Comparison of ENCODE assay signal across 8 cellular contexts in the genomic region with DNA sequence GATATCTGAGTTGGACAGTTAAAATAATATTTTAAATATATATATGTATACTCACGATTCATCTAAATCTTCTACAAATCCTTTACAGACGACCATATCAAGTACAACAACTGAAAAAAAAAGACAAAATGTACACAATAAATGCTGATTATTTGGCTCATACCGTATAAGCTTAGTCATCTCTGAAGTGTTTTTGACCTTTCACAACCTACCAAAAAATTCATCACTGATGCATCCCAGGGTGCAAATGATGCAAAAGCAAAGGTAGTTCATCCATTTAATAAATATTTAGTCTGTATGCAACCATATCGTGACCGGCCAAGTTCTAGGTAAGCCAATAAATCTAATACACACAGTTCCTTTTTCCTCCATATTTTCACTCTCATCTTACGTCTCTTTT. TPM values are rescaled to one million over a fixed set of nuclear protein-coding genes. Genes with fewer than 3 reads are reported as not detected.
DNase-seq lines count a peak whose midpoint lies in the region; ATAC-seq and TF ChIP-seq lines count a peak whose summit lies in the region.

No MANE protein-coding gene starts in this region.

- no peak for TF ChIP-seq POLR2A in transverse colon (IDR thresholded peaks at IDR 0.05)

- CTCF ChIA-PET in activated naive CD4-positive, alpha-beta T cell treated with anti-CD3 and anti-CD28 coated beads for 36 hours (lab: Charles Lee): interaction anchor here (0.6 to 1.0 kb wide), 3 partner anchors 24 to 1453 kb away, joined by 3 read pairs; no protein-coding TSS in a partner anchor

- peaks cover 3 to 35% (median 21%) of the 10 kb centered on the region in 4 donors for H3K36me3 ChIP-seq in liver (ENCODE audit: control insufficient read depth in 4 of 4, insufficient read depth in 3 of 4, low read depth in 1 of 4, low read length in 3 of 4)
- H3K36me3 ChIP-seq in transverse colon: peaks cover 0 to 35% (median 9%) of the 10 kb centered on the region in 4 donors

- H3K9me3 Mint-ChIP-seq in activated naive CD4-positive, alpha-beta T cell treated with anti-CD3 and anti-CD28 coated beads for 36 hours: no peaks in the 10 kb centered on the region
- no peaks in the 10 kb centered on the region for H3K9me3 Mint-ChIP-seq in activated naive CD8-positive, alpha-beta T cell treated with anti-CD3 and anti-CD28 coated beads, Interleukin-2, amount 10 ng/mL, durations not matched to agents 7 days and 5 days

- H3K36me3 Mint-ChIP-seq in activated naive CD4-positive, alpha-beta T cell treated with anti-CD3 and anti-CD28 coated beads for 36 hours (ENCODE audit: low read depth): peaks cover 28% of the 10 kb centered on the region
- peaks cover 26% of the 10 kb centered on the region for H3K36me3 Mint-ChIP-seq in activated naive CD8-positive, alpha-beta T cell treated with anti-CD3 and anti-CD28 coated beads, Interleukin-2, amount 10 ng/mL, durations not matched to agents 7 days and 5 days

- in situ Hi-C loops in transverse colon (cut with MboI; ENCODE audit: low pct_ligation_motif_present in 1 of 4, low pct_unique_long_range_greater_than_20kb in 1 of 4, low sequenced_read_pairs in 3 of 4): loop anchor here in 1 of 4 donors (25.0 kb wide), 1 partner anchor 1724 kb away; no protein-coding TSS in a partner anchor

- intact Hi-C loops in activated naive CD4-positive, alpha-beta T cell treated with anti-CD3 and anti-CD28 coated beads for 36 hours (cut with micrococcal nuclease): loop anchor here (10.0 kb wide), 1 partner anchor 1181 kb away; no protein-coding TSS in a partner anchor
- intact Hi-C loops in transverse colon (cut with DNase I; ENCODE audit: low total_unique reads): no loop called here

- H3K9me3 ChIP-seq in liver (ENCODE audit: control insufficient read depth in 4 of 4, low read length in 3 of 4) (no peaks in the 10 kb centered on the region), transverse colon (no peaks in the 10 kb centered on the region)

- H3K9ac ChIP-seq in liver (ENCODE audit: low read depth in 1 of 2, low read length in 2 of 2): peak overlapping the region; percentile 5 to 78

- no peak for TF ChIP-seq CTCF in liver (IDR thresholded peaks at IDR 0.05; ENCODE audit: low read depth, low read length, missing input control)
- TF ChIP-seq CTCF in transverse colon (IDR thresholded peaks at IDR 0.05): no peak

- no peak for TF ChIP-seq RAD21 in liver (IDR thresholded peaks at IDR 0.05)

- H3K4me3 Mint-ChIP-seq in activated naive CD4-positive, alpha-beta T cell treated with anti-CD3 and anti-CD28 coated beads for 36 hours: peak overlapping the region; percentile 96
- H3K4me3 Mint-ChIP-seq in activated naive CD8-positive, alpha-beta T cell treated with anti-CD3 and anti-CD28 coated beads, Interleukin-2, amount 10 ng/mL, durations not matched to agents 7 days and 5 days: peak overlapping the region; percentile 87

- H3K27me3 Mint-ChIP-seq in activated naive CD4-positive, alpha-beta T cell treated with anti-CD3 and anti-CD28 coated beads for 36 hours (ENCODE audit: low read depth): no peaks in the 10 kb centered on the region
- H3K27me3 Mint-ChIP-seq in activated naive CD8-positive, alpha-beta T cell treated with anti-CD3 and anti-CD28 coated beads, Interleukin-2, amount 10 ng/mL, durations not matched to agents 7 days and 5 days: no peaks in the 10 kb centered on the region

- no peak for ATAC-seq in activated naive CD8-positive, alpha-beta T cell treated with anti-CD3 and anti-CD28 coated beads, Interleukin-2, amount 10 ng/mL, durations not matched to agents 7 days and 5 days (ENCODE audit: low read depth)
- no peak for ATAC-seq in HG03457 (IDR thresholded peaks at IDR 0.05; ENCODE audit: unreplicated experiment)

- H3K4me1 Mint-ChIP-seq in activated naive CD4-positive, alpha-beta T cell treated with anti-CD3 and anti-CD28 coated beads for 36 hours (ENCODE audit: low read depth): peaks cover 41% of the 10 kb centered on the region
- H3K4me1 Mint-ChIP-seq in activated naive CD8-positive, alpha-beta T cell treated with anti-CD3 and anti-CD28 coated beads, Interleukin-2, amount 10 ng/mL, durations not matched to agents 7 days and 5 days: peaks cover 35% of the 10 kb centered on the region

- POLR2A ChIA-PET in activated naive CD8-positive, alpha-beta T cell treated with anti-CD3 and anti-CD28 coated beads, Interleukin-2, amount 10 ng/mL, durations not matched to agents 7 days and 5 days (lab: Charles Lee): interaction anchor here (1.1 kb wide), 1 partner anchor 1492 kb away, joined by 4 read pairs; the partner anchor contains the start of gene RTTN

- peak overlapping the region; percentile 92 for H3K27ac Mint-ChIP-seq in activated naive CD4-positive, alpha-beta T cell treated with anti-CD3 and anti-CD28 coated beads for 36 hours
- H3K27ac Mint-ChIP-seq in activated naive CD8-positive, alpha-beta T cell treated with anti-CD3 and anti-CD28 coated beads, Interleukin-2, amount 10 ng/mL, durations not matched to agents 7 days and 5 days: peak overlapping the region; percentile 94

- TF ChIP-seq EP300 in transverse colon (IDR thresholded peaks at IDR 0.05; ENCODE audit: low read depth): no peak

- peak overlapping the region; percentile 84 to 97 (median 94) for H3K4me3 ChIP-seq in liver (ENCODE audit: low read depth in 1 of 3, low read length in 3 of 3)
- peak overlapping the region; percentile 90 to 96 (median 96) for H3K4me3 ChIP-seq in transverse colon

- no peak overlapping the region for H3K27ac ChIP-seq in liver (ENCODE audit: low read depth in 1 of 2, low read length in 2 of 2)
- H3K27ac ChIP-seq in transverse colon: peak overlapping the region in 2 of 4 donors; percentile 87 to 88

- H3K27me3 ChIP-seq in liver (ENCODE audit: control insufficient read depth in 4 of 4, insufficient read depth in 4 of 4, low read length in 3 of 4): no peaks in the 10 kb centered on the region
- H3K27me3 ChIP-seq in transverse colon: no peaks in the 10 kb centered on the region

- DNase-seq in activated naive CD4-positive, alpha-beta T cell treated with anti-CD3 and anti-CD28 coated beads for 36 hours: no peak
- no peak for DNase-seq in activated naive CD4-positive, alpha-beta T cell treated with Interleukin-2 at 50 U/mL for 16 hours
- no peak for DNase-seq in activated naive CD8-positive, alpha-beta T cell treated with anti-CD3 and anti-CD28 coated beads, Interleukin-2, amount 10 ng/mL, durations not matched to agents 7 days and 5 days
- DNase-seq in transverse colon (no peak), Ammon's horn (ENCODE audit: low spot score) (no peak), SHP77 treated with DMSO at 0.1 percent for 48 hours (lab: John Stamatoyannopoulos, UW) (no peak)

- peaks cover 3 to 18% (median 7%) of the 10 kb centered on the region in 4 donors for H3K4me1 ChIP-seq in liver (ENCODE audit: control insufficient read depth in 4 of 4, insufficient read depth in 4 of 4, low read length in 3 of 4)
- H3K4me1 ChIP-seq in transverse colon: peaks cover 7 to 21% (median 16%) of the 10 kb centered on the region in 4 donors

- WGBS in liver: 37% methylated on average over 6 of the region's 6 CpGs
- WGBS in transverse colon (ENCODE audit: low coverage in 1 of 2), 2 donors: 16 to 17% methylated on average over 6 of the region's 6 CpGs

TF ChIP-seq in liver, 16 proteins besides CTCF, POLR2A, EP300 and RAD21 (continues in another document):
- TF ChIP-seq YY1 (IDR thresholded peaks at IDR 0.05) (no peak), REST (IDR thresholded peaks at IDR 0.05) (no peak), RXRA (IDR thresholded peaks at IDR 0.05) (no peak), ZBTB33 (IDR thresholded peaks at IDR 0.05) (no peak), EGR1 (IDR thresholded peaks at IDR 0.05; ENCODE audit: low read depth in 2 of 2) (no peak)

RNA-seq across cellular contexts. Expression of gene TMX3, which starts 1.1 kb away (rescaled TPM):
- 10 to 100 TPM; 35.5 to 41.3 TPM for total RNA-seq in activated naive CD4-positive, alpha-beta T cell treated with anti-CD3 and anti-CD28 coated beads for 36 hours
- total RNA-seq in activated naive CD8-positive, alpha-beta T cell treated with anti-CD3 and anti-CD28 coated beads, Interleukin-2, amount 10 ng/mL, durations not matched to agents 7 days and 5 days: 10 to 100 TPM; 65.3 to 68.1 TPM
- total RNA-seq in liver (10 to 100 TPM; 16.8 to 38.6 TPM), transverse colon (100 to 1,000 TPM in 1 of 4 donors, 10 to 100 TPM in 3; 13.5 to 146 (median 44.7) TPM)
- polyA plus RNA-seq in liver: 10 to 100 TPM in 1 of 2 donors, 1 to 10 TPM in 1; 9.0 to 23.7 TPM
